12 cellular contexts compared by ENCODE assay signal in genomic region chr1:51898090-51898734, GRCh38. TPM values are rescaled to one million over a fixed set of nuclear protein-coding genes. Genes with fewer than 3 reads are reported as not detected.
DNase-seq lines count a peak whose midpoint lies in the region; ATAC-seq and TF ChIP-seq lines count a peak whose summit lies in the region.
"Had no signal": no experiment of that assay in that cellular context is flagged by ENCODE, and none has a peak within 500 bp of the region (broad histone marks: within the 10 kb centered on the region; RNA-seq: fewer than 3 reads in every experiment).

No MANE protein-coding gene starts in this region.

- POLR2A ChIA-PET in T-cell (lab: Charles Lee), result no interaction called here

- H3K9me3 Mint-ChIP-seq in T-cell, result no peaks in the 10 kb centered on the region
- H3K9me3 Mint-ChIP-seq: effector memory CD8-positive, alpha-beta T cell had no signal

- no peak for ATAC-seq in T-cell (replicated peaks in 1 of 4)
- no peak for ATAC-seq in GM21367 (IDR thresholded peaks at IDR 0.05; ENCODE audit: unreplicated experiment)
- no peak for ATAC-seq in HG03571 (IDR thresholded peaks at IDR 0.05; ENCODE audit: unreplicated experiment)
- ATAC-seq: effector memory CD8-positive, alpha-beta T cell had no signal

- no peaks in the 10 kb centered on the region for H3K36me3 ChIP-seq in mesodermal cell (ENCODE audit: control insufficient read depth, insufficient read depth, low read length)

- H3K9me3 ChIP-seq in mesodermal cell (ENCODE audit: control insufficient read depth, low read length), result no peaks in the 10 kb centered on the region

- peaks cover 15% of the 10 kb centered on the region for H3K4me1 ChIP-seq in mesodermal cell (ENCODE audit: control insufficient read depth, insufficient read depth, low read length, poor library complexity, severe bottlenecking)

- H3K27ac Mint-ChIP-seq in T-cell, result no peak overlapping the region
- H3K27ac Mint-ChIP-seq: CD8-positive, alpha-beta memory T cell; effector memory CD8-positive, alpha-beta T cell had no signal

- no peaks in the 10 kb centered on the region for H3K4me1 Mint-ChIP-seq in T-cell
- H3K4me1 Mint-ChIP-seq: CD8-positive, alpha-beta memory T cell had no signal

- H3K4me3 ChIP-seq in choroid plexus epithelial cell (ENCODE audit: low read depth, low read length), result no peak overlapping the region
- no peak overlapping the region for H3K4me3 ChIP-seq in mesodermal cell (ENCODE audit: extremely low read depth, insufficient read depth, low read length, poor library complexity, severe bottlenecking)

- H3K27ac ChIP-seq in mesodermal cell (ENCODE audit: low read depth, low read length, severe bottlenecking), result peak overlapping the region; percentile 57
- H3K27ac ChIP-seq: VCaP had no signal

- peaks cover 46 to 51% of the 10 kb centered on the region in 2 donors for H3K27me3 Mint-ChIP-seq in T-cell

- TF ChIP-seq CTCF in choroid plexus epithelial cell (conservative IDR thresholded peaks at IDR 0.05; ENCODE audit: low read depth, low read length), result no peak

- H3K4me3 Mint-ChIP-seq in T-cell, result no peak overlapping the region
- H3K4me3 Mint-ChIP-seq: CD8-positive, alpha-beta memory T cell; effector memory CD8-positive, alpha-beta T cell had no signal

- no peaks in the 10 kb centered on the region for H3K36me3 Mint-ChIP-seq in T-cell

- 82 to 88% methylated on average over 4 to 5 of the region's 6 CpGs for WGBS in mesodermal cell (ENCODE audit: insufficient coverage in 2 of 2), 2 experiments

- CTCF ChIA-PET in T-cell (lab: Charles Lee), result interaction anchor here (0.7 to 1.4 kb wide), 6 partner anchors 9 to 928 kb away, joined by 3 to 6 read pairs (median 4); no protein-coding TSS in a partner anchor

- peak; percentile 68 for DNase-seq in AG20443 (ENCODE audit: low spot score)
- DNase-seq in NCI-H226, result peak; percentile 96
- DNase-seq in choroid plexus epithelial cell (ENCODE audit: low read depth), result peak; percentile 93
- DNase-seq in T-cell, result no peak
- no peak for DNase-seq in DMS153 (lab: John Stamatoyannopoulos, UW)
- DNase-seq: CD8-positive, alpha-beta memory T cell; effector memory CD8-positive, alpha-beta T cell; Right ventricle myocardium superior had no signal

RNA-seq across cellular contexts. Expression of gene NRDC, which starts 19.7 kb away (rescaled TPM):
- 131 TPM for polyA plus RNA-seq in mesodermal cell (2013, experiment 1 of 2)
- 133 TPM for polyA plus RNA-seq in mesodermal cell (2013, experiment 2 of 2)
- total RNA-seq in T-cell, result 100 to 1,000 TPM; 107 to 118 (median 110) TPM

Comparison
In these comparisons a context has a peak if more than half of its experiments do, and no peak if none do; other contexts are left out.
1. DNase-seq: peak in AG20443 (single experiment), NCI-H226 (single experiment) and choroid plexus epithelial cell (single experiment); none in T-cell (0 of 34) and DMS153 (single experiment).